ENCODE assay signal across 10 cellular contexts in genomic region chr2:70498054-70498453, GRCh38. TPM values are rescaled to one million over a fixed set of nuclear protein-coding genes. Genes with fewer than 3 reads are reported as not detected.
DNase-seq lines count a peak whose midpoint lies in the region; ATAC-seq and TF ChIP-seq lines count a peak whose summit lies in the region.
"Had no signal": no experiment of that assay in that cellular context is flagged by ENCODE, and none has a peak within 500 bp of the region (broad histone marks: within the 10 kb centered on the region; RNA-seq: fewer than 3 reads in every experiment).

No MANE protein-coding gene starts in this region.

- no peak overlapping the region for H3K27ac ChIP-seq in mammary epithelial cell (ENCODE audit: insufficient read depth, low read depth, low read length)

- no peaks in the 10 kb centered on the region for H3K79me2 ChIP-seq in Loucy (ENCODE audit: insufficient read depth, low read length)
- peaks cover 91% of the 10 kb centered on the region for H3K79me2 ChIP-seq in mammary epithelial cell (ENCODE audit: insufficient read depth, low read length)

- BruUV-seq in mammary epithelial cell (replicated peaks; lab: Mats Ljungman, UMichigan): no TSS peak

- in situ Hi-C loops in mammary epithelial cell (cut with MboI; ENCODE audit: low sequenced_read_pairs in 2 of 2): loop anchor here in 1 of 2 donors (10.0 to 25.0 kb wide), 2 partner anchors 47 to 139 kb away; no protein-coding TSS in a partner anchor

- no peaks in the 10 kb centered on the region for H3K36me3 Mint-ChIP-seq in progenitor cell of endocrine pancreas (ENCODE audit: insufficient read depth)
- no peaks in the 10 kb centered on the region for H3K36me3 Mint-ChIP-seq in activated naive CD4-positive, alpha-beta T cell treated with anti-CD3 and anti-CD28 coated beads, Interleukin-2, amount 10 ng/mL, durations not matched to agents 7 days and 5 days
- H3K36me3 Mint-ChIP-seq: naive B cell had no signal

- H3K9me3 Mint-ChIP-seq in progenitor cell of endocrine pancreas (ENCODE audit: low read depth): no peaks in the 10 kb centered on the region
- H3K9me3 Mint-ChIP-seq in activated naive CD4-positive, alpha-beta T cell treated with anti-CD3 and anti-CD28 coated beads, Interleukin-2, amount 10 ng/mL, durations not matched to agents 7 days and 5 days: no peaks in the 10 kb centered on the region
- H3K9me3 Mint-ChIP-seq: activated T-helper 2 cell treated with anti-CD3 and anti-CD28 coated beads, Interferon-gamma antibody, Interleukin-2, Interleukin-4, amounts not matched to agents 10 μg/mL and 5 μg/mL and 100 μg/mL, durations not matched to agents 14 hours and 24 hours and 36 hours had no signal

- peaks cover 6% of the 10 kb centered on the region for H3K4me1 ChIP-seq in Loucy (ENCODE audit: insufficient read depth, low read length, poor library complexity, severe bottlenecking)
- peaks cover 14% of the 10 kb centered on the region for H3K4me1 ChIP-seq in mammary epithelial cell (ENCODE audit: insufficient read depth, low read length)

- peak; percentile 68 for TF ChIP-seq CTCF in Loucy (conservative IDR thresholded peaks at IDR 0.05; ENCODE audit: low read length)
- TF ChIP-seq CTCF in mammary epithelial cell (conservative IDR thresholded peaks at IDR 0.05 in 1 of 2, IDR thresholded peaks at IDR 0.05 in 1 of 2; ENCODE audit: extremely low read depth in 1 of 2, insufficient read depth in 1 of 2, low read depth in 1 of 2, low read length in 2 of 2): peak; percentile 32 to 48
- peak; percentile 39 for TF ChIP-seq CTCF in progenitor cell of endocrine pancreas (IDR thresholded peaks at IDR 0.05; ENCODE audit: unreplicated experiment)

- no peaks in the 10 kb centered on the region for H3K9me2 ChIP-seq in Loucy (replicated peaks; ENCODE audit: low read depth, low read length)

- H3K9me3 ChIP-seq in Loucy (ENCODE audit: insufficient read depth, low read depth, low read length) (no peaks in the 10 kb centered on the region), mammary epithelial cell (replicated peaks; ENCODE audit: insufficient read depth, low read length) (no peaks in the 10 kb centered on the region)

- no peak overlapping the region for H3K4me3 Mint-ChIP-seq in progenitor cell of endocrine pancreas (ENCODE audit: low read depth)
- no peak overlapping the region for H3K4me3 Mint-ChIP-seq in activated naive CD4-positive, alpha-beta T cell treated with anti-CD3 and anti-CD28 coated beads, Interleukin-2, amount 10 ng/mL, durations not matched to agents 7 days and 5 days
- H3K4me3 Mint-ChIP-seq: naive B cell had no signal

- H3K36me3 ChIP-seq in Loucy (ENCODE audit: insufficient read depth, low read length) (no peaks in the 10 kb centered on the region), mammary epithelial cell (ENCODE audit: insufficient read depth, low read length) (peaks cover 15% of the 10 kb centered on the region)

- H3K9ac ChIP-seq in Loucy (ENCODE audit: low read depth, low read length, poor library complexity, severe bottlenecking): no peak overlapping the region
- H3K9ac ChIP-seq in mammary epithelial cell (ENCODE audit: insufficient read depth, low read length): no peak overlapping the region

- H3K4me3 ChIP-seq in Loucy (ENCODE audit: low read length, poor library complexity, severe bottlenecking): no peak overlapping the region
- H3K4me3 ChIP-seq in mammary epithelial cell (replicated peaks in 1 of 3; ENCODE audit: insufficient read depth in 1 of 3, low read depth in 2 of 3, low read length in 3 of 3): no peak overlapping the region

- H3K27me3 ChIP-seq in Loucy (ENCODE audit: insufficient read depth, low read length, poor library complexity, severe bottlenecking) (no peaks in the 10 kb centered on the region), mammary epithelial cell (ENCODE audit: insufficient read depth, low read length) (no peaks in the 10 kb centered on the region)

- ATAC-seq in HG03039 (IDR thresholded peaks at IDR 0.05; ENCODE audit: unreplicated experiment) (no peak), GM18868 (IDR thresholded peaks at IDR 0.05; ENCODE audit: unreplicated experiment) (no peak)

- H3K27me3 Mint-ChIP-seq in progenitor cell of endocrine pancreas: peaks cover 2% of the 10 kb centered on the region
- peaks cover 19% of the 10 kb centered on the region for H3K27me3 Mint-ChIP-seq in activated naive CD4-positive, alpha-beta T cell treated with anti-CD3 and anti-CD28 coated beads, Interleukin-2, amount 10 ng/mL, durations not matched to agents 7 days and 5 days

- no peaks in the 10 kb centered on the region for H3K4me1 Mint-ChIP-seq in progenitor cell of endocrine pancreas (ENCODE audit: low read depth)
- H3K4me1 Mint-ChIP-seq in activated naive CD4-positive, alpha-beta T cell treated with anti-CD3 and anti-CD28 coated beads, Interleukin-2, amount 10 ng/mL, durations not matched to agents 7 days and 5 days: no peaks in the 10 kb centered on the region

- H3K27ac Mint-ChIP-seq in progenitor cell of endocrine pancreas: no peak overlapping the region
- no peak overlapping the region for H3K27ac Mint-ChIP-seq in activated naive CD4-positive, alpha-beta T cell treated with anti-CD3 and anti-CD28 coated beads, Interleukin-2, amount 10 ng/mL, durations not matched to agents 7 days and 5 days
- H3K27ac Mint-ChIP-seq: activated T-helper 2 cell treated with anti-CD3 and anti-CD28 coated beads, Interferon-gamma antibody, Interleukin-2, Interleukin-4, amounts not matched to agents 10 μg/mL and 5 μg/mL and 100 μg/mL, durations not matched to agents 14 hours and 24 hours and 36 hours; naive B cell had no signal

- no peaks in the 10 kb centered on the region for H4K20me1 ChIP-seq in Loucy (ENCODE audit: insufficient read depth, low read length, poor library complexity, severe bottlenecking)
- H4K20me1 ChIP-seq in mammary epithelial cell (ENCODE audit: insufficient read depth, low read length): no peaks in the 10 kb centered on the region

- CTCF ChIA-PET in mammary epithelial cell (lab: Charles Lee; ENCODE audit: low non-redundant PET): interaction anchor here (0.6 to 0.7 kb wide), 2 partner anchors 121 to 504 kb away, joined by 3 to 5 read pairs; no protein-coding TSS in a partner anchor
- CTCF ChIA-PET in activated naive CD4-positive, alpha-beta T cell treated with anti-CD3 and anti-CD28 coated beads, Interleukin-2, amount 10 ng/mL, durations not matched to agents 7 days and 5 days (lab: Charles Lee): interaction anchor here (1.0 to 1.7 kb wide), 4 partner anchors 10 to 158 kb away, joined by 3 to 5 read pairs (median 4); no protein-coding TSS in a partner anchor

- H3K4me2 ChIP-seq in Loucy (ENCODE audit: low read depth, low read length, poor library complexity, severe bottlenecking): no peak overlapping the region
- no peak overlapping the region for H3K4me2 ChIP-seq in mammary epithelial cell (ENCODE audit: insufficient read depth, low read depth, low read length)

- no peaks in the 10 kb centered on the region for H3F3A ChIP-seq in Loucy (ENCODE audit: low read depth)

- H2AFZ ChIP-seq in Loucy (ENCODE audit: low read length): no peak overlapping the region
- H2AFZ ChIP-seq in mammary epithelial cell (ENCODE audit: low read depth, low read length): no peak overlapping the region

- DNase-seq in NCI-H2227 (lab: John Stamatoyannopoulos, UW; ENCODE audit: unreplicated experiment) (peak; percentile 6), NCI-H2227 treated with DMSO at 0.1 percent for 48 hours (lab: John Stamatoyannopoulos, UW) (no peak), mammary epithelial cell (no peak), progenitor cell of endocrine pancreas (ENCODE audit: low spot score, unreplicated experiment) (no peak)
- no peak for DNase-seq in activated naive CD4-positive, alpha-beta T cell treated with anti-CD3 and anti-CD28 coated beads, Interleukin-2, amount 10 ng/mL, durations not matched to agents 7 days and 5 days
- DNase-seq: naive B cell had no signal

- intact Hi-C loops in mammary epithelial cell (cut with micrococcal nuclease): loop anchor here (2.0 to 5.0 kb wide), 3 partner anchors 55 to 156 kb away; partner anchors contain the start of gene TGFA

- dilution Hi-C loops in mammary epithelial cell (cut with HindIII; ENCODE audit: low sequenced_read_pairs): loop anchor here (5.0 kb wide), 1 partner anchor 36 kb away; no protein-coding TSS in a partner anchor

RNA-seq across cellular contexts. Expression of gene TGFA, which starts 55.6 kb away (rescaled TPM):
- 100 to 1,000 TPM in 1 of 2 donors, 10 to 100 TPM in 1; 59.2 to 126 TPM for total RNA-seq in mammary epithelial cell
- 82.0 TPM for polyA plus RNA-seq in mammary epithelial cell
- 88.0 TPM for polyA minus RNA-seq in mammary epithelial cell
- total RNA-seq in progenitor cell of endocrine pancreas: 3.0 and 3.8 TPM in 2 replicates
- total RNA-seq: activated T-helper 2 cell treated with anti-CD3 and anti-CD28 coated beads, Interferon-gamma antibody, Interleukin-2, Interleukin-4, amounts not matched to agents 10 μg/mL and 5 μg/mL and 100 μg/mL, durations not matched to agents 14 hours and 24 hours and 36 hours had no signal

Comparison
In these comparisons a context has a peak if more than half of its experiments do, and no peak if none do; other contexts are left out.
1. RNA of gene TGFA, which starts 55.6 kb away (total RNA-seq): 59.2 to 126 TPM in mammary epithelial cell; 3.0 to 3.8 TPM in progenitor cell of endocrine pancreas; every median in the first group is over 10 times any median in the second.
2. Peak in every context shown above with its lines, with median percentiles within 50 percentile points of each other: CTCF ChIP-seq.